ENCODE assay signal across 16 cellular contexts in the genomic region with DNA sequence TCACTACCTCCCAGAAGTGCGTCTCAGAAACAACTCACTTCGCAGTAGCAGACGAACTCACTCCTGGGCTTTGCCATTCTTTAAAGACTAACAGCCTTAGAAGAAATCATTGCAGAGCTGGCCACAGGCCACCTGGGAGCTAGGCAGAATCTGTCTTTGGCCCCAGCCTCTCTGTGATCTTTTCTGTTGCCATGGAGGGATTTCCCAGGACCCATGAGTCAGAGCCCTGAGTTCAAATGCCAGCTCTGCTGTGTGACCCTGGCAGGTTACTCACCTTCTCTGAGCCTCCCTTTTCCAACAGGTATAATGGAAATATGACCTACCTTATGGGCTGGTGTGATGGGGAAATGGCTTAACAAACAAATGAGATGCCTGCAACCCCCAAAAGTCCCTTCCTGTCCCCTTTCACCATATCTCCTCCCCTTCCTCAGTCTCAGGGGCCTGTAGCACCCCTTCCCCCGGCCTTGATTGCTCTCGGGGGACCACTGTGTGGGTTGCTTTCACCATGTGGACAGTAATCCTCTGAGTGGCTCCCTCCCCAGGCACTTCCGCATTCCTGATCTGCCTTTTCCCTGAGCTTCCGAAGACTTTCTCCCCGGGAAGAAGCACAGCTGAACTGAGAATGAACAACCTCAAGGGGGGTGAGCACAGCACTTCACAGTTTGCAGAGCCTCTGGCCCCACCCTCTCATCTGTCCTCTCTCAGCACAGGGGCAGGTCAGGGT. TPM values are rescaled to one million over a fixed set of nuclear protein-coding genes. Genes with fewer than 3 reads are reported as not detected.
DNase-seq lines count a peak whose midpoint lies in the region; ATAC-seq and TF ChIP-seq lines count a peak whose summit lies in the region.
"Had no signal": no experiment of that assay in that cellular context is flagged by ENCODE, and none has a peak within 500 bp of the region (broad histone marks: within the 10 kb centered on the region; RNA-seq: fewer than 3 reads in every experiment).

No MANE protein-coding gene starts in this region.

- H3K9me3 Mint-ChIP-seq in WTC11, result no peaks in the 10 kb centered on the region
- H3K9me3 Mint-ChIP-seq: activated CD4-positive, alpha-beta T cell treated with anti-CD3 and anti-CD28 coated beads, Interleukin-2, amount 10 ng/mL, durations not matched to agents 7 days and 5 days; activated T-cell treated with anti-CD3 and anti-CD28 coated beads, Interleukin-2, amount 50 U/mL, for 4 hours; T-helper 2 cell treated with Interferon-gamma antibody and Interleukin-4, amounts not matched to agents 5 μg/mL and 100 μg/mL, for 36 hours had no signal

- DNase-seq in AG10803 (ENCODE audit: low read depth) (peak; percentile 35), ELR (ENCODE audit: low read depth) (peak; percentile 44), WTC11 (ENCODE audit: low spot score) (no peak), iris pigment epithelial cell (ENCODE audit: low read depth) (peak; percentile 21), NAMALWA (ENCODE audit: low spot score) (no peak), left cardiac atrium (no peak), lower leg skin (ENCODE audit: low spot score in 2 of 2) (no peak)
- DNase-seq in central memory CD4-positive, alpha-beta T cell, result no peak
- DNase-seq: activated CD4-positive, alpha-beta T cell treated with anti-CD3 and anti-CD28 coated beads, Interleukin-2, amount 10 ng/mL, durations not matched to agents 7 days and 5 days; activated T-cell treated with anti-CD3 and anti-CD28 coated beads, Interleukin-2, amount 50 U/mL, for 4 hours; DND-41; glutamatergic neuron; NCI-H524 treated with DMSO at 0.1 percent for 48 hours; stimulated activated naive CD4-positive, alpha-beta T cell; uterus had no signal

- H3K27ac Mint-ChIP-seq in WTC11, result no peak overlapping the region
- H3K27ac Mint-ChIP-seq: activated CD4-positive, alpha-beta T cell treated with anti-CD3 and anti-CD28 coated beads, Interleukin-2, amount 10 ng/mL, durations not matched to agents 7 days and 5 days; T-helper 2 cell treated with Interferon-gamma antibody and Interleukin-4, amounts not matched to agents 5 μg/mL and 100 μg/mL, for 36 hours had no signal

- H3K27me3 Mint-ChIP-seq in WTC11 (ENCODE audit: low read depth), result no peaks in the 10 kb centered on the region

- CTCF ChIA-PET in WTC11 (lab: Charles Lee), result interaction anchor here (0.8 to 6.9 kb wide), 10 partner anchors 8 to 304 kb away, joined by 3 to 129 read pairs (median 4); a partner anchor contains a TSS

- H3K4me3 ChIP-seq in AG10803 (ENCODE audit: low read length) (no peak overlapping the region), lower leg skin (ENCODE audit: low read depth, poor library complexity, severe bottlenecking) (no peak overlapping the region)
- H3K4me3 ChIP-seq: uterus had no signal

- ATAC-seq in WTC11 (peak; percentile 10; the same call in 1 of the 2 replicates), left cardiac atrium (no peak)
- ATAC-seq: activated T-cell treated with anti-CD3 and anti-CD28 coated beads, Interleukin-2, amount 50 U/mL, for 4 hours had no signal

- peaks cover 15% of the 10 kb centered on the region; the same call in 1 of the 2 replicates for H3K4me1 Mint-ChIP-seq in WTC11

- H3K4me3 Mint-ChIP-seq in WTC11, result no peak overlapping the region
- H3K4me3 Mint-ChIP-seq: activated CD4-positive, alpha-beta T cell treated with anti-CD3 and anti-CD28 coated beads, Interleukin-2, amount 10 ng/mL, durations not matched to agents 7 days and 5 days; activated T-cell treated with anti-CD3 and anti-CD28 coated beads, Interleukin-2, amount 50 U/mL, for 4 hours; T-helper 2 cell treated with Interferon-gamma antibody and Interleukin-4, amounts not matched to agents 5 μg/mL and 100 μg/mL, for 36 hours had no signal

- POLR2A ChIA-PET in WTC11 (lab: Charles Lee), result no interaction called here

- H3K36me3 Mint-ChIP-seq in WTC11, result no peaks in the 10 kb centered on the region

- TF ChIP-seq CTCF in AG10803 (conservative IDR thresholded peaks at IDR 0.05; ENCODE audit: low read length) (no peak), WTC11 (IDR thresholded peaks at IDR 0.05) (no peak), lower leg skin (IDR thresholded peaks at IDR 0.05) (no peak)

- intact Hi-C loops in left cardiac atrium (cut with DNase I), result loop anchor here in 1 of 2 donors (10.0 kb wide), 1 partner anchor 206 kb away; a partner anchor contains a TSS
- intact Hi-C loops in lower leg skin (cut with DNase I; ENCODE audit: low total_unique reads), result loop anchor here (5.0 kb wide), 1 partner anchor 289 kb away; no protein-coding TSS in a partner anchor

- no peak for TF ChIP-seq POLR2A in lower leg skin (IDR thresholded peaks at IDR 0.05)

- 54 to 59% methylated on average over 8 of the region's 8 CpGs for WGBS in lower leg skin, 2 donors

TF ChIP-seq in WTC11, 78 proteins besides CTCF, POLR2A, EP300 and RAD21:
- peak; percentile 86 for TF ChIP-seq ETV6 (CRISPR knock-in tag; IDR thresholded peaks at IDR 0.05)
- no peak for TF ChIP-seq ESRRA (CRISPR knock-in tag; IDR thresholded peaks at IDR 0.05; ENCODE audit: borderline replicate concordance)
TF ChIP-seq in WTC11: peak in this region for 1.

RNA-seq across cellular contexts. Expression of a gene that starts 34.0 kb away (rescaled TPM):
- total RNA-seq in WTC11 (2021) (11.7 to 14.8 TPM (median 12.5 TPM) in 3 replicates), left cardiac atrium (10 to 100 TPM; 11.0 to 14.3 TPM), lower leg skin (10 to 100 TPM; 12.7 to 37.4 (median 22.0) TPM)

Comparison
In these comparisons a context has a peak if more than half of its experiments do, and no peak if none do; other contexts are left out.
1. DNase-seq: peak in AG10803 (single experiment), ELR (single experiment) and iris pigment epithelial cell (single experiment); none in WTC11 (single experiment), NAMALWA (single experiment), left cardiac atrium (single experiment), lower leg skin (0 of 2) and central memory CD4-positive, alpha-beta T cell (single experiment).